ENCODE assay signal across 14 cellular contexts in genomic region chr6:43825187-43826115, GRCh38. TPM values are rescaled to one million over a fixed set of nuclear protein-coding genes. Genes with fewer than 3 reads are reported as not detected.
DNase-seq lines count a peak whose midpoint lies in the region; ATAC-seq, FAIRE-seq and TF ChIP-seq lines count a peak whose summit lies in the region.
"Had no signal": no experiment of that assay in that cellular context is flagged by ENCODE, and none has a peak within 500 bp of the region (broad histone marks: within the 10 kb centered on the region; RNA-seq: fewer than 3 reads in every experiment).

No MANE protein-coding gene starts in this region.

- H3K27me3 ChIP-seq in pancreas (no peaks in the 10 kb centered on the region), dorsolateral prefrontal cortex (no peaks in the 10 kb centered on the region)
- H3K27me3 ChIP-seq: BLaER1 had no signal

- no peak for ATAC-seq in pancreas
- ATAC-seq: Right ventricle myocardium inferior had no signal

- no peaks in the 10 kb centered on the region for H3K36me3 ChIP-seq in pancreas
- H3K36me3 ChIP-seq: BLaER1 had no signal

- TF ChIP-seq CTCF in endothelial cell (IDR thresholded peaks at IDR 0.05; ENCODE audit: unreplicated experiment) (no peak), pancreas (IDR thresholded peaks at IDR 0.05) (no peak), dorsolateral prefrontal cortex (IDR thresholded peaks at IDR 0.05 in 54 of 56, conservative IDR thresholded peaks at IDR 0.05 in 2 of 56; ENCODE audit: low read depth in 1 of 56, partially characterized antibody in 56 of 56) (no peak), lower leg skin (IDR thresholded peaks at IDR 0.05) (no peak)

- no peaks in the 10 kb centered on the region for H3K36me3 Mint-ChIP-seq in endothelial cell (ENCODE audit: low read depth, unreplicated experiment)

- intact Hi-C loops in pancreas (cut with DNase I) (no loop called here), dorsolateral prefrontal cortex (cut with DNase I) (no loop called here), lower leg skin (cut with DNase I; ENCODE audit: low total_unique reads) (no loop called here)

- H3K9me3 ChIP-seq in pancreas: no peaks in the 10 kb centered on the region
- H3K9me3 ChIP-seq: BLaER1 had no signal

- peaks cover 13% of the 10 kb centered on the region for H3K4me1 Mint-ChIP-seq in endothelial cell (ENCODE audit: unreplicated experiment)

- no peak overlapping the region for H3K4me3 ChIP-seq in pancreas
- H3K4me3 ChIP-seq in dorsolateral prefrontal cortex: no peak overlapping the region
- H3K4me3 ChIP-seq in lower leg skin (ENCODE audit: low read depth, poor library complexity, severe bottlenecking): no peak overlapping the region
- H3K4me3 ChIP-seq: BLaER1, PC-9 had no signal

- H3K4me3 Mint-ChIP-seq in endothelial cell (ENCODE audit: unreplicated experiment): no peak overlapping the region

- DNase-seq in DMS79 treated with DMSO at 0.1 percent for 48 hours (lab: John Stamatoyannopoulos, UW) (peak; percentile 41), DMS79 (lab: John Stamatoyannopoulos, UW) (no peak), endothelial cell (ENCODE audit: low spot score) (peak; percentile 16), pancreas (peak in 4 of 6 donors; percentile 17 to 72 (median 40)), cortex of kidney (lab: John Stamatoyannopoulos, UW) (no peak), dorsolateral prefrontal cortex (no peak), lower leg skin (ENCODE audit: low spot score in 2 of 2) (no peak), COLO668 (lab: John Stamatoyannopoulos, UW; ENCODE audit: unreplicated experiment) (no peak)
- DNase-seq: PC-9 had no signal

- H3K27me3 Mint-ChIP-seq in endothelial cell (ENCODE audit: unreplicated experiment): no peaks in the 10 kb centered on the region

- no peak for FAIRE-seq in pancreas (lab: Jason Lieb, UNC)
- FAIRE-seq: GM18507, HTR-8/SVneo had no signal

- H3K4me1 ChIP-seq in pancreas: peaks cover 26 to 35% (median 32%) of the 10 kb centered on the region in 3 donors

- H3K27ac Mint-ChIP-seq in endothelial cell (ENCODE audit: unreplicated experiment): no peak overlapping the region

- 49 to 58% methylated on average over 16 of the region's 16 CpGs for WGBS in pancreas, 2 donors
- WGBS in lower leg skin, 2 donors: 86 to 91% methylated on average over 13 to 16 of the region's 16 CpGs

- no peaks in the 10 kb centered on the region for H3K9me3 Mint-ChIP-seq in endothelial cell (ENCODE audit: unreplicated experiment)

- TF ChIP-seq POLR2A in lower leg skin (IDR thresholded peaks at IDR 0.05): no peak

- H3K27ac ChIP-seq in pancreas (peak overlapping the region; percentile 58 to 89 (median 73)), dorsolateral prefrontal cortex (no peak overlapping the region)
- H3K27ac ChIP-seq: 22Rv1, BLaER1, PC-9 had no signal

RNA-seq across cellular contexts. Expression of gene VEGFA, which starts 55.4 kb away (rescaled TPM):
- 3.5 TPM for total RNA-seq in endothelial cell (ENCODE audit: unreplicated experiment)
- total RNA-seq in pancreas: 100 to 1,000 TPM in 1 of 6 donors, 10 to 100 TPM in 5; 55.2 to 127 (median 90.0) TPM
- 100 to 1,000 TPM; 158 to 206 TPM for polyA plus RNA-seq in pancreas
- 100 to 1,000 TPM in 20 of 120 experiments, 10 to 100 TPM in 100; 19.7 to 440 (median 56.8) TPM for total RNA-seq in dorsolateral prefrontal cortex
- total RNA-seq in lower leg skin: 10 to 100 TPM; 36.2 to 91.3 (median 70.4) TPM

Comparison
In these comparisons a context has a peak if more than half of its experiments do, and no peak if none do; other contexts are left out.
1. DNase-seq: peak in DMS79 treated with DMSO at 0.1 percent for 48 hours (single experiment), endothelial cell (single experiment) and pancreas (4 of 6); none in DMS79 (single experiment), cortex of kidney (single experiment), dorsolateral prefrontal cortex (0 of 10), lower leg skin (0 of 2) and COLO668 (single experiment).
2. H3K27ac ChIP-seq: peak in pancreas (4 of 4); none in dorsolateral prefrontal cortex (0 of 59).